In genomic region chr10:93363891-93364648, GRCh38 we compare ENCODE assay signal across 13 cellular contexts.
DNase-seq lines count a peak whose midpoint lies in the region; ATAC-seq and TF ChIP-seq lines count a peak whose summit lies in the region.
"Had no signal": no experiment of that assay in that cellular context is flagged by ENCODE, and none has a peak within 500 bp of the region (broad histone marks: within the 10 kb centered on the region; RNA-seq: fewer than 3 reads in every experiment).

No MANE protein-coding gene starts in this region.

- no peak for TF ChIP-seq CTCF in RWPE2 (IDR thresholded peaks at IDR 0.05; ENCODE audit: poor library complexity, severe bottlenecking)
- no peak for TF ChIP-seq CTCF in gastroesophageal sphincter (IDR thresholded peaks at IDR 0.05)
- TF ChIP-seq CTCF in upper lobe of right lung (IDR thresholded peaks at IDR 0.05), result no peak

- TF ChIP-seq EP300 in gastroesophageal sphincter (IDR thresholded peaks at IDR 0.05), result no peak

- H3K27ac ChIP-seq in RWPE2 (ENCODE audit: poor library complexity, severe bottlenecking) (no peak overlapping the region), gastroesophageal sphincter (no peak overlapping the region), upper lobe of right lung (peak overlapping the region; percentile 55)
- H3K27ac ChIP-seq: BLaER1 had no signal

- H3K4me1 ChIP-seq in RWPE2 (ENCODE audit: insufficient read depth, poor library complexity, severe bottlenecking), result no peaks in the 10 kb centered on the region
- no peaks in the 10 kb centered on the region for H3K4me1 ChIP-seq in gastroesophageal sphincter
- H3K4me1 ChIP-seq in upper lobe of right lung, result peaks cover 8% of the 10 kb centered on the region
- H3K4me1 ChIP-seq: BLaER1 had no signal

- H3K36me3 ChIP-seq in RWPE2 (ENCODE audit: low read depth), result peaks cover 96% of the 10 kb centered on the region
- H3K36me3 ChIP-seq in gastroesophageal sphincter, result peaks cover 8 to 100% of the 10 kb centered on the region in 2 donors
- H3K36me3 ChIP-seq in upper lobe of right lung, result peaks cover 68% of the 10 kb centered on the region
- H3K36me3 ChIP-seq: BLaER1 had no signal

- intact Hi-C loops in upper lobe of right lung (cut with DNase I), result no loop called here

- ATAC-seq in RWPE2 (ENCODE audit: low read depth) (no peak), gastroesophageal sphincter (peak; percentile 79), upper lobe of right lung (peak; percentile 98), GM21576 (IDR thresholded peaks at IDR 0.05; ENCODE audit: unreplicated experiment) (no peak), HG03565 (IDR thresholded peaks at IDR 0.05; ENCODE audit: unreplicated experiment) (no peak), GM18858 (IDR thresholded peaks at IDR 0.05; ENCODE audit: unreplicated experiment) (no peak)

- TF ChIP-seq POLR2A in gastroesophageal sphincter (IDR thresholded peaks at IDR 0.05), result no peak

- H3K9me3 ChIP-seq in RWPE2 (ENCODE audit: severe bottlenecking) (no peaks in the 10 kb centered on the region), gastroesophageal sphincter (no peaks in the 10 kb centered on the region), upper lobe of right lung (no peaks in the 10 kb centered on the region)
- H3K9me3 ChIP-seq: BLaER1, SK-N-SH had no signal

- H3K4me3 ChIP-seq in RWPE2 (ENCODE audit: severe bottlenecking) (no peak overlapping the region), gastroesophageal sphincter (no peak overlapping the region), upper lobe of right lung (no peak overlapping the region)
- H3K4me3 ChIP-seq: BLaER1 had no signal

- H3K27me3 ChIP-seq in RWPE2 (ENCODE audit: insufficient read depth, poor library complexity, severe bottlenecking), result no peaks in the 10 kb centered on the region
- no peaks in the 10 kb centered on the region for H3K27me3 ChIP-seq in gastroesophageal sphincter
- no peaks in the 10 kb centered on the region for H3K27me3 ChIP-seq in upper lobe of right lung
- H3K27me3 ChIP-seq: BLaER1 had no signal

- DNase-seq in RWPE2 (ENCODE audit: low spot score) (peak; percentile 62), medulla oblongata (ENCODE audit: extremely low spot score) (peak; percentile 20), upper lobe of right lung (peak; percentile 85)
- DNase-seq: activated CD8-positive, alpha-beta memory T cell treated with anti-CD3 and anti-CD28 coated beads for 24 hours; cortex of kidney; mesendoderm; NCI-H2171; SK-N-SH had no signal

- 60 to 80% methylated on average over 3 to 11 of the region's 22 CpGs for WGBS in gastroesophageal sphincter (ENCODE audit: low coverage in 1 of 2), 2 donors

Comparison
In these comparisons a context has a peak if more than half of its experiments do, and no peak if none do; other contexts are left out.
1. ATAC-seq: peak in gastroesophageal sphincter (single experiment) and upper lobe of right lung (single experiment); none in RWPE2 (single experiment), GM21576 (single experiment), HG03565 (single experiment) and GM18858 (single experiment).
2. DNase-seq: peak in every context shown above with its lines; median percentile 85 in upper lobe of right lung; 62 in RWPE2; 20 in medulla oblongata.